ENCODE assay signal across 8 cellular contexts in the genomic region with DNA sequence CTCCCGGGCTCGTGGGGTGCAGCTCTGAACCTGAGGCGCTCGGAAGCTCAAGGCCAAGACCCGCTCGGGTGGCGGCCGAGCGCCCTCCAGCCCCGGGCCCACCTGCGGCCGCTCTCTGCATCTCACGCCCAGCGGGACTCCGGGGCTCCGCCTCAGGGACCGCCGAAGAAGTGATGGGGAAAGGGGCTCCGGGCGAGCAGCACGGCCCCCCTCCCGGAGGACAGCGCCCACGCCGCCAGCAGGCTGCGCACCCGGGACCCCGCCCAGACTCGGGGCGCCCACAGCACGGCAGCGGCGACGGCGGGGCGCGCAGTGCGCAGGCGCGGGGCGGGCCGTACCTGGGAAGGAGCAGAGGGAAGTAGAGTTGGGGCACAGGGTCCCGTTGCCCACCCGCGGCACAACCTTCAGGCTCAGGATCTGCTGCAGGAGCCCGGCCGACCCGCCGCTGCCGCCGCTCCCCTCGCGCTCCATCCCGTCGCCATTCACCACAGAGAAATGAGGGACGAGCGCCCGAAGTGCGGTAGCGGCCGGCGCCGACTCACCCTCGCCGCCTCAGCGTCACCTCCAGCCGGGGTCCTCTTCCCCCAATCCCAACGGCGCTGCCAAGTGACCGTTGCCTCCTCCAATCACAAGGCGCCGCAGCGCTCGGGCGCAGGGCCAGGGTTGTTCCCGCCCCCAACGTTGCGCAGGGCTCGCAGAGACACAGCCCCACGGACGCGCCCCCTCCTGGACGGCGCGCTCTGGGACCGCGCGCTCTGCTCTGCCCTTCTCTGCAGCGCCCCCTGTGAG. TPM values are rescaled to one million over a fixed set of nuclear protein-coding genes. Genes with fewer than 3 reads are reported as not detected.
DNase-seq lines count a peak whose midpoint lies in the region; ATAC-seq and TF ChIP-seq lines count a peak whose summit lies in the region.

TSS of gene TMEM170A (minus strand) at position 560 of the 789 bp plus-strand sequence. CDS start at position 471, 89 bp downstream.

- no peaks in the 10 kb centered on the region for H3K36me3 ChIP-seq in CD8-positive, alpha-beta memory T cell (ENCODE audit: insufficient read depth, low read length)
- H3K36me3 ChIP-seq in right lobe of liver: no peaks in the 10 kb centered on the region

- DNase-seq in CD8-positive, alpha-beta memory T cell: peak; percentile 98 to 99 (median 99)
- peak; percentile 99 for DNase-seq in HK-2 (ENCODE audit: unreplicated experiment)
- DNase-seq in NCI-H82 treated with DMSO at 0.1 percent for 48 hours (lab: John Stamatoyannopoulos, UW; ENCODE audit: unreplicated experiment): peak; percentile 88
- peak; percentile 99 for DNase-seq in activated CD4-positive, alpha-beta memory T cell treated with anti-CD3 and anti-CD28 coated beads for 36 hours
- peak; percentile 97 to 99 (median 98) for DNase-seq in dorsolateral prefrontal cortex
- peak; percentile 99 to 100 (median 100) for DNase-seq in right lobe of liver
- peak; percentile 97 to 99 for DNase-seq in stimulated activated CD4-positive, alpha-beta T cell treated with anti-CD3 and anti-CD28 coated beads, Interleukin-4, amount 100 ng/mL, for 4 hours

- TF ChIP-seq CTCF in dorsolateral prefrontal cortex (IDR thresholded peaks at IDR 0.05 in 54 of 56, conservative IDR thresholded peaks at IDR 0.05 in 2 of 56; ENCODE audit: low read depth in 1 of 56, partially characterized antibody in 56 of 56) (peak in 55 of 56 donors; percentile 99 to 100 (median 100)), right lobe of liver (IDR thresholded peaks at IDR 0.05) (peak; percentile 100)

- H3K4me1 Mint-ChIP-seq in CD8-positive, alpha-beta memory T cell: peaks cover 44 to 49% (median 48%) of the 10 kb centered on the region in 3 donors
- H3K4me1 Mint-ChIP-seq in activated CD4-positive, alpha-beta memory T cell treated with anti-CD3 and anti-CD28 coated beads for 36 hours (ENCODE audit: low read depth): peaks cover 43% of the 10 kb centered on the region

- H3K36me3 Mint-ChIP-seq in CD8-positive, alpha-beta memory T cell: peaks cover 0 to 15% (median 3%) of the 10 kb centered on the region in 3 donors
- peaks cover 3% of the 10 kb centered on the region for H3K36me3 Mint-ChIP-seq in activated CD4-positive, alpha-beta memory T cell treated with anti-CD3 and anti-CD28 coated beads for 36 hours

- H3K27me3 Mint-ChIP-seq in CD8-positive, alpha-beta memory T cell: peaks cover 0 to 4% of the 10 kb centered on the region in 2 donors
- H3K27me3 Mint-ChIP-seq in activated CD4-positive, alpha-beta memory T cell treated with anti-CD3 and anti-CD28 coated beads for 36 hours: no peaks in the 10 kb centered on the region

- no peaks in the 10 kb centered on the region for H3K27me3 ChIP-seq in CD8-positive, alpha-beta memory T cell (ENCODE audit: insufficient read depth, low read length, poor library complexity, severe bottlenecking)
- no peaks in the 10 kb centered on the region for H3K27me3 ChIP-seq in dorsolateral prefrontal cortex
- H3K27me3 ChIP-seq in right lobe of liver: no peaks in the 10 kb centered on the region

- H3K4me3 ChIP-seq in CD8-positive, alpha-beta memory T cell (ENCODE audit: low read length): peak within 1 kb of the TSS; percentile 91
- H3K4me3 ChIP-seq in dorsolateral prefrontal cortex (peak within 1 kb of the TSS; percentile 68 to 99 (median 95)), right lobe of liver (peak within 1 kb of the TSS; percentile 86 to 97 (median 96))

- peak; percentile 93 for ATAC-seq in GM19452 (IDR thresholded peaks at IDR 0.05; ENCODE audit: unreplicated experiment)
- ATAC-seq in right lobe of liver: peak; percentile 94 to 97 (median 96)

- H3K27ac ChIP-seq in CD8-positive, alpha-beta memory T cell (ENCODE audit: low read depth, low read length): peak within 1 kb of the TSS; percentile 96
- H3K27ac ChIP-seq in dorsolateral prefrontal cortex: peak within 1 kb of the TSS; percentile 86 to 99 (median 96)
- peak within 1 kb of the TSS; percentile 87 to 99 (median 96) for H3K27ac ChIP-seq in right lobe of liver

- H3K4me3 Mint-ChIP-seq in CD8-positive, alpha-beta memory T cell: peak within 1 kb of the TSS; percentile 88 to 98 (median 92)
- peak within 1 kb of the TSS; percentile 85 for H3K4me3 Mint-ChIP-seq in activated CD4-positive, alpha-beta memory T cell treated with anti-CD3 and anti-CD28 coated beads for 36 hours

- H3K4me1 ChIP-seq in CD8-positive, alpha-beta memory T cell (ENCODE audit: insufficient read depth, low read length): peaks cover 30% of the 10 kb centered on the region
- peaks cover 0 to 7% (median 0%) of the 10 kb centered on the region in 4 donors for H3K4me1 ChIP-seq in right lobe of liver

- POLR2A ChIA-PET in CD8-positive, alpha-beta memory T cell (lab: Charles Lee): interaction anchor here (0.9 to 3.2 kb wide), 6 partner anchors 20 to 184 kb away, joined by 3 to 21 read pairs (median 6); partner anchors contain the start of genes ADAT1, CFDP1, KARS1 and TERF2IP
- POLR2A ChIA-PET in activated CD4-positive, alpha-beta memory T cell treated with anti-CD3 and anti-CD28 coated beads for 36 hours (lab: Charles Lee): interaction anchor here (0.6 to 1.3 kb wide), 9 partner anchors 31 to 264 kb away, joined by 3 to 9 read pairs (median 4); partner anchors contain the start of genes ADAT1, CFDP1, KARS1 and TERF2IP

- H3K9me3 Mint-ChIP-seq in CD8-positive, alpha-beta memory T cell: no peaks in the 10 kb centered on the region
- no peaks in the 10 kb centered on the region for H3K9me3 Mint-ChIP-seq in activated CD4-positive, alpha-beta memory T cell treated with anti-CD3 and anti-CD28 coated beads for 36 hours

- WGBS in right lobe of liver (ENCODE audit: insufficient coverage, low coverage, low lambda C conversion rate, missing lambda C conversion rate): 0% methylated on average over 16 of the region's 89 CpGs

- CTCF ChIA-PET in CD8-positive, alpha-beta memory T cell (lab: Charles Lee): interaction anchor here (0.7 to 2.8 kb wide), 38 partner anchors 8 to 479 kb away, joined by 3 to 37 read pairs (median 4); partner anchors contain the start of genes ADAT1, CFDP1, KARS1 and TERF2IP
- CTCF ChIA-PET in activated CD4-positive, alpha-beta memory T cell treated with anti-CD3 and anti-CD28 coated beads for 36 hours (lab: Charles Lee): interaction anchor here (0.6 to 3.0 kb wide), 34 partner anchors 10 to 1707 kb away, joined by 3 to 21 read pairs (median 4); partner anchors contain the start of genes ADAT1, CFDP1, GABARAPL2 and KARS1

- no peaks in the 10 kb centered on the region for H3K9me3 ChIP-seq in CD8-positive, alpha-beta memory T cell (ENCODE audit: low read length)
- no peaks in the 10 kb centered on the region for H3K9me3 ChIP-seq in right lobe of liver

- TF ChIP-seq POLR2A in right lobe of liver (IDR thresholded peaks at IDR 0.05): peak; percentile 97

- intact Hi-C loops in activated CD4-positive, alpha-beta memory T cell treated with anti-CD3 and anti-CD28 coated beads for 36 hours (cut with micrococcal nuclease): loop anchor here (1.0 to 10.0 kb wide), 11 partner anchors 31 to 316 kb away; partner anchors contain the start of genes ADAT1, CFDP1, GABARAPL2 and KARS1
- intact Hi-C loops in dorsolateral prefrontal cortex (cut with DNase I) (loop anchor here (1.0 to 10.0 kb wide), 4 partner anchors 31 to 230 kb away; partner anchors contain the start of genes CFDP1 (in 2 of the 2) and ADAT1 (in 1 of the 2)), right lobe of liver (cut with DNase I) (no loop called here)

- peak within 1 kb of the TSS; percentile 93 to 99 (median 94) for H3K27ac Mint-ChIP-seq in CD8-positive, alpha-beta memory T cell
- peak within 1 kb of the TSS; percentile 87 for H3K27ac Mint-ChIP-seq in activated CD4-positive, alpha-beta memory T cell treated with anti-CD3 and anti-CD28 coated beads for 36 hours

RNA-seq across cellular contexts. Expression of gene TMEM170A, which starts in this region (rescaled TPM):
- 10 to 100 TPM; 40.9 to 41.8 TPM for total RNA-seq in CD8-positive, alpha-beta memory T cell
- 41.7 TPM for polyA plus RNA-seq in CD8-positive, alpha-beta memory T cell
- total RNA-seq in activated CD4-positive, alpha-beta memory T cell treated with anti-CD3 and anti-CD28 coated beads for 36 hours: 10 to 100 TPM; 24.3 to 25.6 TPM
- total RNA-seq in dorsolateral prefrontal cortex (10 to 100 TPM; 20.2 to 47.4 (median 29.5) TPM), right lobe of liver (10 to 100 TPM in 5 of 6 experiments, 1 to 10 TPM in 1; 9.4 to 15.5 (median 12.8) TPM)

Comparison
In these comparisons a context has a peak if more than half of its experiments do, and no peak if none do; other contexts are left out.
1. Peak in every context shown above with its lines: DNase-seq, ATAC-seq, H3K4me3 ChIP-seq and H3K27ac ChIP-seq.
2. intact Hi-C loops: an anchor here in activated CD4-positive, alpha-beta memory T cell treated with anti-CD3 and anti-CD28 coated beads for 36 hours (1.0 to 10.0 kb wide) and dorsolateral prefrontal cortex (1.0 to 10.0 kb wide); none called in right lobe of liver.